26 cellular contexts compared by ENCODE assay signal in the genomic region with DNA sequence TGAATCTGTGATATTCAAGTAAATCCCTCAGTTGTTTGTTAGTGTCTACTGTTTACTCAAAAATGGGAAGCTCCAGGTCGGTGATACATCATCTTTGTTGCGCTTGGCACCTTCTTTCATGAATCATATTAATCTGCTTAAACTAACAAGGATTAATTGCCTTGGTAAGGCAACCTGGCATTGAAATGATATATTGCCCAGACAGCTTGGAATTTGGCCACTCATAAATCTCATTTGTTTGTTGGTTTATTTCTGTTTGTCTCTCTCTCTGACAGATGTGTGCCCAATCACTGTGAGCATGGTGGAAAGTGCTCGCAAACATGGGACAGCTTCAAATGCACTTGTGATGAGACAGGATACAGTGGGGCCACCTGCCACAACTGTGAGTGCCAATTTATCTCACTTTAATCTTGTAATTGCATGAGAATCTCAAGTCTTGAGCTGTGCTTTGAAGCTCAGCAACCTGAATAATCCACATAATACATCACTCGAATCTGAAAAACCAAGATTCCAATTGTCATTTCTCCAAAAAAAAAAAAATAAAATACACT.
DNase-seq lines count a peak whose midpoint lies in the region; ATAC-seq and TF ChIP-seq lines count a peak whose summit lies in the region.
"Had no signal": no experiment of that assay in that cellular context is flagged by ENCODE, and none has a peak within 500 bp of the region (broad histone marks: within the 10 kb centered on the region; RNA-seq: fewer than 3 reads in every experiment).

No MANE protein-coding gene starts in this region.

- H3K36me3 Mint-ChIP-seq in activated T-cell treated with anti-CD3 and anti-CD28 coated beads, Interleukin-2, amount 50 U/mL, for 4 hours (ENCODE audit: insufficient read depth), result no peaks in the 10 kb centered on the region
- H3K36me3 Mint-ChIP-seq: naive B cell; stimulated activated memory B cell treated with anti-CD40 and anti-IgM and Interleukin-4, amounts not matched to agents 10 μg/mL and 1 μg/mL and 100 μg/mL, for 72 hours had no signal

- no peak overlapping the region for H3K4me3 Mint-ChIP-seq in activated T-cell treated with anti-CD3 and anti-CD28 coated beads, Interleukin-2, amount 50 U/mL, for 4 hours
- H3K4me3 Mint-ChIP-seq: central memory CD8-positive, alpha-beta T cell; naive B cell; stimulated activated memory B cell treated with anti-CD40 and anti-IgM and Interleukin-4, amounts not matched to agents 10 μg/mL and 1 μg/mL and 100 μg/mL, for 72 hours had no signal

- TF ChIP-seq CTCF in LNCaP clone FGC (IDR thresholded peaks at IDR 0.05; ENCODE audit: control insufficient read depth, extremely low read depth, insufficient read depth), result no peak

- no peak for ATAC-seq in GM18517 (IDR thresholded peaks at IDR 0.05; ENCODE audit: unreplicated experiment)
- no peak for ATAC-seq in activated T-cell treated with anti-CD3 and anti-CD28 coated beads, Interleukin-2, amount 50 U/mL, for 4 hours
- ATAC-seq: GM12878; HCT116; heart left ventricle; left lobe of liver; stimulated activated memory B cell treated with anti-CD40 and anti-IgM and Interleukin-4, amounts not matched to agents 10 μg/mL and 1 μg/mL and 100 μg/mL, for 72 hours had no signal

- no peaks in the 10 kb centered on the region for H3K27me3 Mint-ChIP-seq in activated T-cell treated with anti-CD3 and anti-CD28 coated beads, Interleukin-2, amount 50 U/mL, for 4 hours (ENCODE audit: low read depth)
- H3K27me3 Mint-ChIP-seq: central memory CD8-positive, alpha-beta T cell; naive B cell; stimulated activated memory B cell treated with anti-CD40 and anti-IgM and Interleukin-4, amounts not matched to agents 10 μg/mL and 1 μg/mL and 100 μg/mL, for 72 hours had no signal

- peak; percentile 7 for DNase-seq in COR-L47 (lab: John Stamatoyannopoulos, UW)
- peak; percentile 7 for DNase-seq in LNCaP clone FGC (ENCODE audit: low read depth)
- DNase-seq in NCI-H446 treated with DMSO at 0.1 percent for 48 hours (lab: John Stamatoyannopoulos, UW), result peak; percentile 97
- DNase-seq in SK-N-DZ (ENCODE audit: low spot score), result peak; percentile 63
- no peak for DNase-seq in NK-92 treated with Interleukin-12 subunit alpha and Interleukin-12 subunit beta, amount 100 ng/mL, for 24 hours (lab: John Stamatoyannopoulos, UW)
- DNase-seq in activated T-cell treated with anti-CD3 and anti-CD28 coated beads, Interleukin-2, amount 50 U/mL, for 4 hours, result no peak
- no peak for DNase-seq in head of caudate nucleus
- DNase-seq: activated CD4-positive, alpha-beta T cell treated with anti-CD3 and anti-CD28 coated beads for 4 hours; activated naive CD4-positive, alpha-beta T cell treated with anti-CD3 and anti-CD28 coated beads, Interleukin-2, amount 50 U/mL, for 16 hours; aorta; DMS79; heart left ventricle; Kasumi-1; naive B cell; NCI-H1436; nucleus accumbens; OCI-M1; Right ventricle myocardium superior had no signal

- no peaks in the 10 kb centered on the region for H3K4me1 Mint-ChIP-seq in activated T-cell treated with anti-CD3 and anti-CD28 coated beads, Interleukin-2, amount 50 U/mL, for 4 hours (ENCODE audit: low read depth)
- H3K4me1 Mint-ChIP-seq: central memory CD8-positive, alpha-beta T cell; naive B cell; stimulated activated memory B cell treated with anti-CD40 and anti-IgM and Interleukin-4, amounts not matched to agents 10 μg/mL and 1 μg/mL and 100 μg/mL, for 72 hours had no signal

- no peak overlapping the region for H3K4me3 ChIP-seq in LNCaP clone FGC (ENCODE audit: low read depth, low read length)
- H3K4me3 ChIP-seq: GM12878, heart left ventricle, smooth muscle cell, vagina had no signal

- H3K9me3 Mint-ChIP-seq in activated T-cell treated with anti-CD3 and anti-CD28 coated beads, Interleukin-2, amount 50 U/mL, for 4 hours, result peaks cover 4% of the 10 kb centered on the region
- H3K9me3 Mint-ChIP-seq: stimulated activated memory B cell treated with anti-CD40 and anti-IgM and Interleukin-4, amounts not matched to agents 10 μg/mL and 1 μg/mL and 100 μg/mL, for 72 hours had no signal

- intact Hi-C loops in head of caudate nucleus (cut with DNase I), result no loop called here

Comparison
In these comparisons a context has a peak if more than half of its experiments do, and no peak if none do; other contexts are left out.
1. DNase-seq: peak in COR-L47 (single experiment), LNCaP clone FGC (single experiment), NCI-H446 treated with DMSO at 0.1 percent for 48 hours (single experiment) and SK-N-DZ (single experiment); none in NK-92 treated with Interleukin-12 subunit alpha and Interleukin-12 subunit beta, amount 100 ng/mL, for 24 hours (single experiment), activated T-cell treated with anti-CD3 and anti-CD28 coated beads, Interleukin-2, amount 50 U/mL, for 4 hours (single experiment) and head of caudate nucleus (0 of 42).